In the genomic region with DNA sequence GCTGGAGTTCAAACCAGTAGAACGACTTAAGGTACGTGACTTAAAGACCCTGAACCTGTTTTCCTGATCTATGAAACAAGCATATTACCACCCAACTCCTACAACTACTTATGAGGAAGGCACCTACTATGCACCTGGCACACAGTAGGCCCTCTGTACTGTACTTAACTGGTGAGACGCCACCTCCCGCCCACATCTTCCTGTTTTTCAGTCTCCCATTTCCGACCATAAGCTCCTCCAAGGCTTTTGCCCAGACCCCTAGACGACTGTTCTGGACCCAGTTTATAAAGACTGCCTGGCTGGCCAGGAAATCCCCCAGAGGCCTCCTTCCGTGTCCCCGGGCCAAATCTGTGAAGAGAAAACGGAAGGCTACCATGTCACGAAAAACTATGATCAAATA, we compare ENCODE assay signal across 11 cellular contexts. TPM values are rescaled to one million over a fixed set of nuclear protein-coding genes. Genes with fewer than 3 reads are reported as not detected.
DNase-seq lines count a peak whose midpoint lies in the region; ATAC-seq and TF ChIP-seq lines count a peak whose summit lies in the region.
"Had no signal": no experiment of that assay in that cellular context is flagged by ENCODE, and none has a peak within 500 bp of the region (broad histone marks: within the 10 kb centered on the region; RNA-seq: fewer than 3 reads in every experiment).

No MANE protein-coding gene starts in this region.

- no peak for TF ChIP-seq POLR2A in ovary (IDR thresholded peaks at IDR 0.05)

- WGBS in ovary, 3 donors: 42 to 46% (median 44%) methylated on average over 10 of the region's 10 CpGs

- H3K27ac Mint-ChIP-seq in activated naive CD4-positive, alpha-beta T cell treated with anti-CD3 and anti-CD28 coated beads, Interleukin-2, amount 50 U/mL, for 24 hours: no peak overlapping the region
- no peak overlapping the region for H3K27ac Mint-ChIP-seq in stimulated activated naive CD8-positive, alpha-beta T cell treated with anti-CD3 and anti-CD28 coated beads, Interleukin-15, amount 100 ng/mL, for 72 hours
- no peak overlapping the region for H3K27ac Mint-ChIP-seq in activated CD4-positive, alpha-beta memory T cell treated with anti-CD3 and anti-CD28 coated beads for 36 hours

- H3K4me1 Mint-ChIP-seq in activated naive CD4-positive, alpha-beta T cell treated with anti-CD3 and anti-CD28 coated beads, Interleukin-2, amount 50 U/mL, for 24 hours: peaks cover 7% of the 10 kb centered on the region
- H3K4me1 Mint-ChIP-seq in stimulated activated naive CD8-positive, alpha-beta T cell treated with anti-CD3 and anti-CD28 coated beads, Interleukin-15, amount 100 ng/mL, for 72 hours: peaks cover 14% of the 10 kb centered on the region
- H3K4me1 Mint-ChIP-seq in activated CD4-positive, alpha-beta memory T cell treated with anti-CD3 and anti-CD28 coated beads for 36 hours (ENCODE audit: low read depth): peaks cover 6% of the 10 kb centered on the region

- no peak overlapping the region for H3K9ac ChIP-seq in iPS-20b (ENCODE audit: low read depth, low read length)

- peak overlapping the region; percentile 71 for H3K4me3 ChIP-seq in iPS-20b (ENCODE audit: low read length)
- H3K4me3 ChIP-seq in ovary: no peak overlapping the region

- peaks cover 79% of the 10 kb centered on the region for H3K27me3 ChIP-seq in iPS-20b (ENCODE audit: insufficient read depth, low read length)
- no peaks in the 10 kb centered on the region for H3K27me3 ChIP-seq in ovary

- H3K4me1 ChIP-seq in iPS-20b (ENCODE audit: insufficient read depth, low read length) (peaks cover 8% of the 10 kb centered on the region), ovary (ENCODE audit: insufficient read depth) (peaks cover 5% of the 10 kb centered on the region)

- H3K27ac ChIP-seq in iPS-20b (ENCODE audit: low read length) (no peak overlapping the region), ovary (no peak overlapping the region)

- no peak for TF ChIP-seq CTCF in ovary (IDR thresholded peaks at IDR 0.05)

- H3K9me3 Mint-ChIP-seq in activated naive CD4-positive, alpha-beta T cell treated with anti-CD3 and anti-CD28 coated beads, Interleukin-2, amount 50 U/mL, for 24 hours: no peaks in the 10 kb centered on the region
- no peaks in the 10 kb centered on the region for H3K9me3 Mint-ChIP-seq in stimulated activated naive CD8-positive, alpha-beta T cell treated with anti-CD3 and anti-CD28 coated beads, Interleukin-15, amount 100 ng/mL, for 72 hours
- no peaks in the 10 kb centered on the region for H3K9me3 Mint-ChIP-seq in activated CD4-positive, alpha-beta memory T cell treated with anti-CD3 and anti-CD28 coated beads for 36 hours

- H3K27me3 Mint-ChIP-seq in activated naive CD4-positive, alpha-beta T cell treated with anti-CD3 and anti-CD28 coated beads, Interleukin-2, amount 50 U/mL, for 24 hours: peaks cover 38% of the 10 kb centered on the region
- H3K27me3 Mint-ChIP-seq in stimulated activated naive CD8-positive, alpha-beta T cell treated with anti-CD3 and anti-CD28 coated beads, Interleukin-15, amount 100 ng/mL, for 72 hours: peaks cover 84% of the 10 kb centered on the region
- peaks cover 41% of the 10 kb centered on the region for H3K27me3 Mint-ChIP-seq in activated CD4-positive, alpha-beta memory T cell treated with anti-CD3 and anti-CD28 coated beads for 36 hours

- CTCF ChIA-PET in activated CD4-positive, alpha-beta memory T cell treated with anti-CD3 and anti-CD28 coated beads for 36 hours (lab: Charles Lee): interaction anchor here (1.8 kb wide), 1 partner anchor 422 kb away, joined by 4 read pairs; no protein-coding TSS in a partner anchor

- no peaks in the 10 kb centered on the region for H3K36me3 Mint-ChIP-seq in activated naive CD4-positive, alpha-beta T cell treated with anti-CD3 and anti-CD28 coated beads, Interleukin-2, amount 50 U/mL, for 24 hours
- no peaks in the 10 kb centered on the region for H3K36me3 Mint-ChIP-seq in activated CD4-positive, alpha-beta memory T cell treated with anti-CD3 and anti-CD28 coated beads for 36 hours

- peak overlapping the region; percentile 5 for H3K4me3 Mint-ChIP-seq in activated naive CD4-positive, alpha-beta T cell treated with anti-CD3 and anti-CD28 coated beads, Interleukin-2, amount 50 U/mL, for 24 hours
- peak overlapping the region; percentile 53 to 64 for H3K4me3 Mint-ChIP-seq in stimulated activated naive CD8-positive, alpha-beta T cell treated with anti-CD3 and anti-CD28 coated beads, Interleukin-15, amount 100 ng/mL, for 72 hours
- no peak overlapping the region for H3K4me3 Mint-ChIP-seq in activated CD4-positive, alpha-beta memory T cell treated with anti-CD3 and anti-CD28 coated beads for 36 hours

- TF ChIP-seq EP300 in ovary (IDR thresholded peaks at IDR 0.05): no peak

- H3K9me3 ChIP-seq in iPS-20b (ENCODE audit: insufficient read depth, low read depth, low read length) (no peaks in the 10 kb centered on the region), ovary (no peaks in the 10 kb centered on the region)

- H3K36me3 ChIP-seq in iPS-20b (ENCODE audit: insufficient read depth, low read depth, low read length) (no peaks in the 10 kb centered on the region), ovary (no peaks in the 10 kb centered on the region)

- intact Hi-C loops in activated CD4-positive, alpha-beta memory T cell treated with anti-CD3 and anti-CD28 coated beads for 36 hours (cut with micrococcal nuclease): no loop called here
- intact Hi-C loops in ovary (cut with DNase I): no loop called here

- POLR2A ChIA-PET in activated CD4-positive, alpha-beta memory T cell treated with anti-CD3 and anti-CD28 coated beads for 36 hours (lab: Charles Lee): no interaction called here

- DNase-seq in activated naive CD4-positive, alpha-beta T cell (lab: John Stamatoyannopoulos, UW): no peak
- peak; percentile 19 for DNase-seq in UCSD-AML1 (lab: John Stamatoyannopoulos, UW; ENCODE audit: unreplicated experiment)
- DNase-seq in stimulated activated naive CD8-positive, alpha-beta T cell treated with anti-CD3 and anti-CD28 coated beads, Interleukin-15, amount 100 ng/mL, for 72 hours: peak; percentile 13 to 15
- no peak for DNase-seq in activated CD8-positive, alpha-beta memory T cell treated with anti-CD3 and anti-CD28 coated beads for 24 hours
- DNase-seq in activated CD4-positive, alpha-beta memory T cell treated with anti-CD3 and anti-CD28 coated beads for 36 hours: no peak
- no peak for DNase-seq in ovary
- DNase-seq: activated CD8-positive, alpha-beta memory T cell treated with anti-CD3 and anti-CD28 coated beads, Interleukin-2, amount 50 U/mL, for 4 hours; AML-193; small intestine had no signal

- peak; percentile 36 for ATAC-seq in stimulated activated naive CD8-positive, alpha-beta T cell treated with anti-CD3 and anti-CD28 coated beads, Interleukin-15, amount 100 ng/mL, for 72 hours

RNA-seq across cellular contexts. Expression of a gene that starts 1.5 kb away (rescaled TPM):
- total RNA-seq in activated CD4-positive, alpha-beta memory T cell treated with anti-CD3 and anti-CD28 coated beads for 36 hours: under 1 TPM; 0.43 to 0.44 TPM
- total RNA-seq in ovary: 1 to 10 TPM in 4 of 7 donors, not detected in 3; 1.1 to 9.8 (median 1.6) TPM
- polyA plus RNA-seq in ovary: 1 to 10 TPM in 1 of 2 donors, under 1 TPM in 1; 0.28 to 1.6 TPM

Comparison
In these comparisons a context has a peak if more than half of its experiments do, and no peak if none do; other contexts are left out.
1. DNase-seq: peak in UCSD-AML1 (single experiment) and stimulated activated naive CD8-positive, alpha-beta T cell treated with anti-CD3 and anti-CD28 coated beads, Interleukin-15, amount 100 ng/mL, for 72 hours (2 of 2); none in activated naive CD4-positive, alpha-beta T cell (0 of 4), activated CD8-positive, alpha-beta memory T cell treated with anti-CD3 and anti-CD28 coated beads for 24 hours (single experiment), activated CD4-positive, alpha-beta memory T cell treated with anti-CD3 and anti-CD28 coated beads for 36 hours (single experiment) and ovary (0 of 5).